Comparison of ENCODE assay signal across 20 cellular contexts in the genomic region with DNA sequence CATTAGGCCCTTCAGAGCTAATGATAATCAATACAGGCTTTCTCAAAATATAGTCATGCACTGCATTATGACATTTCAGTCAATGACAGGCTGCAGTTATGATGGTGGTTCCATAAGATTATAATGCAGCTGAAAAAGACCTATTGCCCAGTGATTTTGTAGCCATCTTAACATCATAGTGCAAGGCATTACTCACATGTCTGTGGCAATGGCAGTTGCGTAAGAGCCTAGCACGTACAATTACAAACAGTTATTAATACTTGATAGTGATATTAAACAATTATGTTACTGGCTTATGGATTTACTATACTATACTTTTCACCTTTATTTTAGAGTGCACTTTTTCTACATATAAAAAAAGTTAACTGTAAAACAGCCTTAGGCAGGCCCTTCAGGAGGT.
"Had no signal": no experiment of that assay in that cellular context is flagged by ENCODE, and none has a peak within 500 bp of the region (broad histone marks: within the 10 kb centered on the region; RNA-seq: fewer than 3 reads in every experiment).

No MANE protein-coding gene starts in this region.

- H3K27me3 ChIP-seq: SJSA1 had no signal

- H3K27ac ChIP-seq: KMS-11, SJSA1, SK-N-MC had no signal

- H3K36me3 ChIP-seq: SJSA1 had no signal

- DNase-seq: IMR-90, Kasumi-1, NCI-H1092 treated with DMSO at 0.1 percent for 48 hours, NCI-H1436, NCI-H187, NCI-H2029, NCI-H2081 treated with DMSO at 0.1 percent for 48 hours, NCI-H2171, NCI-H226, NCI-H446 treated with DMSO at 0.1 percent for 48 hours, NCI-H524, NCI-H69, NCI-H774, Right ventricle myocardium superior, RPMI8226, SIG-M5 had no signal

- H3K4me1 ChIP-seq: SJSA1 had no signal

- H3K9me3 ChIP-seq: SJSA1 had no signal

- H3K4me3 ChIP-seq: K562, SJSA1, SK-N-MC had no signal
